ENCODE assay signal across 18 cellular contexts in genomic region chr5:38639377-38640011, GRCh38.
DNase-seq lines count a peak whose midpoint lies in the region; ATAC-seq, FAIRE-seq and TF ChIP-seq lines count a peak whose summit lies in the region.
"Had no signal": no experiment of that assay in that cellular context is flagged by ENCODE, and none has a peak within 500 bp of the region (broad histone marks: within the 10 kb centered on the region; RNA-seq: fewer than 3 reads in every experiment).

No MANE protein-coding gene starts in this region.

- POLR2A ChIA-PET in HepG2 (lab: Yijun Ruan, JAX), result no interaction called here

- H3K4me3 ChIP-seq in liver (ENCODE audit: low read depth in 1 of 3, low read length in 3 of 3) (no peak overlapping the region), HepG2 (replicated peaks in 1 of 3; ENCODE audit: insufficient read depth in 1 of 3, low read depth in 2 of 3, low read length in 3 of 3) (no peak overlapping the region), trophoblast cell (ENCODE audit: low read depth, low read length) (no peak overlapping the region), right cardiac atrium (ENCODE audit: low read length) (no peak overlapping the region)

- TF ChIP-seq POLR2A in HepG2 (IDR thresholded peaks at IDR 0.05; ENCODE audit: insufficient read depth in 1 of 2, low read depth in 2 of 2, low read length in 2 of 2) (no peak), GM18505 (IDR thresholded peaks at IDR 0.05; ENCODE audit: borderline replicate concordance, extremely low read depth, insufficient read depth, insufficient read length) (no peak)

- H3K79me1 ChIP-seq in trophoblast cell (ENCODE audit: low read length), result peaks cover 5% of the 10 kb centered on the region

- WGBS in liver, result 21% methylated on average over 4 of the region's 4 CpGs
- 0% methylated on average over 4 of the region's 4 CpGs for WGBS in HepG2 (ENCODE audit: low lambda C conversion rate)
- WGBS in trophoblast cell (ENCODE audit: extremely low coverage, insufficient coverage, insufficient read length), result no CpG with 5 or more reads among the region's 4 CpGs
- WGBS in right cardiac atrium, result 49% methylated on average over 4 of the region's 4 CpGs

- H3K18ac ChIP-seq in trophoblast cell (ENCODE audit: low read length), result no peak overlapping the region

- H3K9me3 ChIP-seq in liver (ENCODE audit: control insufficient read depth in 4 of 4, low read length in 3 of 4) (peaks cover 0 to 8% (median 0%) of the 10 kb centered on the region in 4 donors), HepG2 (ENCODE audit: low read length) (no peaks in the 10 kb centered on the region), trophoblast cell (ENCODE audit: insufficient read depth, low read depth, low read length) (no peaks in the 10 kb centered on the region), right cardiac atrium (ENCODE audit: control insufficient read depth, low read length) (no peaks in the 10 kb centered on the region)

- H3K36me3 ChIP-seq in liver (ENCODE audit: control insufficient read depth in 4 of 4, insufficient read depth in 3 of 4, low read depth in 1 of 4, low read length in 3 of 4) (no peaks in the 10 kb centered on the region), HepG2 (replicated peaks in 1 of 2; ENCODE audit: control insufficient read depth in 1 of 2, insufficient read depth in 2 of 2, low read length in 2 of 2) (no peaks in the 10 kb centered on the region), trophoblast cell (ENCODE audit: control insufficient read depth in 1 of 2, insufficient read depth in 2 of 2, low read length in 2 of 2) (no peaks in the 10 kb centered on the region)

- no peak overlapping the region for H3K4ac ChIP-seq in trophoblast cell (ENCODE audit: low read depth, low read length)

- H3K9ac ChIP-seq in liver (ENCODE audit: low read depth in 1 of 2, low read length in 2 of 2), result no peak overlapping the region
- H3K9ac ChIP-seq in HepG2 (ENCODE audit: insufficient read depth, low read depth, low read length), result no peak overlapping the region
- no peak overlapping the region for H3K9ac ChIP-seq in trophoblast cell (ENCODE audit: low read length)

- no peak for DNase-seq in HepG2 (ENCODE audit: low spot score)
- DNase-seq in kidney tubule cell (ENCODE audit: low spot score), result peak; percentile 29
- DNase-seq in trophoblast cell, result no peak
- DNase-seq in right cardiac atrium, result no peak
- DNase-seq in DMS79 treated with DMSO at 0.1 percent for 48 hours (lab: John Stamatoyannopoulos, UW), result no peak
- DNase-seq: COR-L47, DMS79, GOT3, Karpas-422, MM.1S, NCI-H1105 treated with DMSO at 0.1 percent for 48 hours, NCI-H1930, SIG-M5 had no signal

- no peak overlapping the region for H3K14ac ChIP-seq in trophoblast cell (ENCODE audit: low read length)

- FAIRE-seq in HepG2 (lab: Jason Lieb, UNC), result no peak
- FAIRE-seq: G401.6 had no signal

- H4K8ac ChIP-seq in trophoblast cell (ENCODE audit: low read depth, low read length), result no peak overlapping the region

- no peak overlapping the region for H2BK12ac ChIP-seq in trophoblast cell (ENCODE audit: low read length)

- H2BK5ac ChIP-seq in trophoblast cell (ENCODE audit: low read depth, low read length, poor library complexity), result peak overlapping the region; percentile 11

- no peaks in the 10 kb centered on the region for H4K20me1 ChIP-seq in HepG2 (ENCODE audit: insufficient read depth, low read length)

- no peak overlapping the region for H3K23ac ChIP-seq in trophoblast cell (ENCODE audit: low read length)

- no peak for TF ChIP-seq EP300 in HepG2 (IDR thresholded peaks at IDR 0.05; ENCODE audit: low read depth in 2 of 2, low read length in 2 of 2)
- TF ChIP-seq EP300 in HepG2 (CRISPR knock-in tag; IDR thresholded peaks at IDR 0.05; ENCODE audit: borderline replicate concordance), result no peak

- TF ChIP-seq CTCF in liver (IDR thresholded peaks at IDR 0.05; ENCODE audit: low read depth, low read length, missing input control), result no peak
- no peak for TF ChIP-seq CTCF in HepG2 (CRISPR knock-in tag; IDR thresholded peaks at IDR 0.05)

- H2BK120ac ChIP-seq in trophoblast cell (ENCODE audit: insufficient read depth, low read length, poor library complexity), result no peak overlapping the region

- CTCF ChIA-PET in HepG2 (lab: Yijun Ruan, JAX; ENCODE audit: low intra/inter-chr PET ratio, low total read pairs), result no interaction called here

- no peak overlapping the region for H3K27ac ChIP-seq in liver (ENCODE audit: low read depth in 1 of 2, low read length in 2 of 2)
- H3K27ac ChIP-seq in HepG2 (ENCODE audit: extremely low read length, insufficient read depth, low read length), result no peak overlapping the region
- no peak overlapping the region for H3K27ac ChIP-seq in trophoblast cell (ENCODE audit: low read depth, low read length)
- no peak overlapping the region for H3K27ac ChIP-seq in right cardiac atrium (ENCODE audit: low read length)
- H3K27ac ChIP-seq: C4-2B had no signal

- H4K12ac ChIP-seq in trophoblast cell (ENCODE audit: low read depth, low read length), result no peak overlapping the region

- peak in 1 of 2 donors; percentile 7 for TF ChIP-seq RAD21 in liver (IDR thresholded peaks at IDR 0.05)
- no peak for TF ChIP-seq RAD21 in HepG2 (CRISPR knock-in tag; IDR thresholded peaks at IDR 0.05)

- H3K4me1 ChIP-seq in liver (ENCODE audit: control insufficient read depth in 4 of 4, insufficient read depth in 4 of 4, low read length in 3 of 4) (peaks cover 0 to 17% (median 13%) of the 10 kb centered on the region in 4 donors), HepG2 (ENCODE audit: insufficient read depth, low read length) (no peaks in the 10 kb centered on the region), trophoblast cell (ENCODE audit: control insufficient read depth in 1 of 2, insufficient read depth in 2 of 2, low read length in 2 of 2) (peaks cover 8 to 21% of the 10 kb centered on the region in 2 experiments), right cardiac atrium (ENCODE audit: control insufficient read depth, insufficient read depth, low read length) (no peaks in the 10 kb centered on the region)

- no TSS peak for BruUV-seq in HepG2 (replicated peaks; lab: Mats Ljungman, UMichigan)

- H2AFZ ChIP-seq in HepG2 (ENCODE audit: low read length), result no peak overlapping the region
- no peak overlapping the region for H2AFZ ChIP-seq in trophoblast cell (ENCODE audit: insufficient read depth, low read length, poor library complexity)

- no peak overlapping the region for H2AK5ac ChIP-seq in trophoblast cell (ENCODE audit: low read length)

- H4K91ac ChIP-seq in trophoblast cell (ENCODE audit: low read depth, low read length), result no peak overlapping the region

- H3K79me2 ChIP-seq in HepG2 (ENCODE audit: insufficient read depth, low read length) (no peaks in the 10 kb centered on the region), trophoblast cell (ENCODE audit: control insufficient read depth, insufficient read depth, low read length, poor library complexity) (no peaks in the 10 kb centered on the region)

- in situ Hi-C loops in HepG2 (cut with HindIII; ENCODE audit: extremely low pct_ligation_motif_present, low pct_unique_long_range_greater_than_20kb), result no loop called here

- intact Hi-C loops in HepG2 (cut with micrococcal nuclease; ENCODE audit: unreplicated experiment) (no loop called here), right cardiac atrium (cut with DNase I) (no loop called here)

- ATAC-seq in HepG2 (no peak), right cardiac atrium (no peak), GM19467 (IDR thresholded peaks at IDR 0.05; ENCODE audit: unreplicated experiment) (no peak), GM18505 (IDR thresholded peaks at IDR 0.05; ENCODE audit: unreplicated experiment) (no peak)

- H3K27me3 ChIP-seq in liver (ENCODE audit: control insufficient read depth in 4 of 4, insufficient read depth in 4 of 4, low read length in 3 of 4), result peaks cover 0 to 22% (median 4%) of the 10 kb centered on the region in 4 donors
- peaks cover 0 to 12% of the 10 kb centered on the region in 2 experiments; a peak in 1 of 5 replicates for H3K27me3 ChIP-seq in HepG2 (ENCODE audit: control insufficient read depth in 1 of 2, insufficient read depth in 2 of 2, low read length in 2 of 2)
- no peaks in the 10 kb centered on the region for H3K27me3 ChIP-seq in trophoblast cell (ENCODE audit: insufficient read depth, low read length)
- no peaks in the 10 kb centered on the region for H3K27me3 ChIP-seq in right cardiac atrium (ENCODE audit: control insufficient read depth, insufficient read depth)

- H3K4me2 ChIP-seq in HepG2 (ENCODE audit: low read depth, low read length) (no peak overlapping the region), trophoblast cell (ENCODE audit: low read length) (no peak overlapping the region)

TF ChIP-seq in liver, 16 proteins besides CTCF, POLR2A, EP300 and RAD21 (continues in another document):
- TF ChIP-seq YY1 (IDR thresholded peaks at IDR 0.05) (peak; percentile 25), EGR1 (IDR thresholded peaks at IDR 0.05; ENCODE audit: low read depth in 2 of 2) (no peak), FOXA2 (IDR thresholded peaks at IDR 0.05) (peak; percentile 29)

TF ChIP-seq in HepG2, 621 proteins besides CTCF, POLR2A, EP300 and RAD21 (continues in another document):
- TF ChIP-seq, protein P1, sequence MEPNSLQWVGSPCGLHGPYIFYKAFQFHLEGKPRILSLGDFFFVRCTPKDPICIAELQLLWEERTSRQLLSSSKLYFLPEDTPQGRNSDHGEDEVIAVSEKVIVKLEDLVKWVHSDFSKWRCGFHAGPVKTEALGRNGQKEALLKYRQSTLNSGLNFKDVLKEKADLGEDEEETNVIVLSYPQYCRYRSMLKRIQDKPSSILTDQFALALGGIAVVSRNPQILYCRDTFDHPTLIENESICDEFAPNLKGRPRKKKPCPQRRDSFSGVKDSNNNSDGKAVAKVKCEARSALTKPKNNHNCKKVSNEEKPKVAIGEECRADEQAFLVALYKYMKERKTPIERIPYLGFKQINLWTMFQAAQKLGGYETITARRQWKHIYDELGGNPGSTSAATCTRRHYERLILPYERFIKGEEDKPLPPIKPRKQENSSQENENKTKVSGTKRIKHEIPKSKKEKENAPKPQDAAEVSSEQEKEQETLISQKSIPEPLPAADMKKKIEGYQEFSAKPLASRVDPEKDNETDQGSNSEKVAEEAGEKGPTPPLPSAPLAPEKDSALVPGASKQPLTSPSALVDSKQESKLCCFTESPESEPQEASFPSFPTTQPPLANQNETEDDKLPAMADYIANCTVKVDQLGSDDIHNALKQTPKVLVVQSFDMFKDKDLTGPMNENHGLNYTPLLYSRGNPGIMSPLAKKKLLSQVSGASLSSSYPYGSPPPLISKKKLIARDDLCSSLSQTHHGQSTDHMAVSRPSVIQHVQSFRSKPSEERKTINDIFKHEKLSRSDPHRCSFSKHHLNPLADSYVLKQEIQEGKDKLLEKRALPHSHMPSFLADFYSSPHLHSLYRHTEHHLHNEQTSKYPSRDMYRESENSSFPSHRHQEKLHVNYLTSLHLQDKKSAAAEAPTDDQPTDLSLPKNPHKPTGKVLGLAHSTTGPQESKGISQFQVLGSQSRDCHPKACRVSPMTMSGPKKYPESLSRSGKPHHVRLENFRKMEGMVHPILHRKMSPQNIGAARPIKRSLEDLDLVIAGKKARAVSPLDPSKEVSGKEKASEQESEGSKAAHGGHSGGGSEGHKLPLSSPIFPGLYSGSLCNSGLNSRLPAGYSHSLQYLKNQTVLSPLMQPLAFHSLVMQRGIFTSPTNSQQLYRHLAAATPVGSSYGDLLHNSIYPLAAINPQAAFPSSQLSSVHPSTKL (CRISPR knock-in tag; IDR thresholded peaks at IDR 0.05), result no peak
